33 cellular contexts compared by ENCODE assay signal in genomic region chr18:67292814-67293213, GRCh38.
"Had no signal": no experiment of that assay in that cellular context is flagged by ENCODE, and none has a peak within 500 bp of the region (broad histone marks: within the 10 kb centered on the region; RNA-seq: fewer than 3 reads in every experiment).

No MANE protein-coding gene starts in this region.

- H3K4me3 Mint-ChIP-seq: natural killer cell treated with Interleukin-12 subunit alpha and Interleukin-12 subunit beta and Interleukin-15 and Interleukin-18, amount 100 ng/mL, for 72 hours; nephron progenitor cell; neural crest cell; stimulated activated memory B cell treated with anti-CD40 and anti-IgM and Interleukin-4, amounts not matched to agents 10 μg/mL and 1 μg/mL and 100 μg/mL, for 72 hours; stimulated activated naive CD8-positive, alpha-beta T cell treated with anti-CD3 and anti-CD28 coated beads, Interleukin-15, amount 100 ng/mL, for 72 hours; type B pancreatic cell had no signal

- H3K4me1 Mint-ChIP-seq: naive thymus-derived CD8-positive, alpha-beta T cell; nephron progenitor cell; neural crest cell; stimulated activated memory B cell treated with anti-CD40 and anti-IgM and Interleukin-4, amounts not matched to agents 10 μg/mL and 1 μg/mL and 100 μg/mL, for 72 hours; stimulated activated naive CD8-positive, alpha-beta T cell treated with anti-CD3 and anti-CD28 coated beads, Interleukin-15, amount 100 ng/mL, for 72 hours had no signal

- H3K27ac ChIP-seq: neutrophil, ovary, parathyroid adenoma, psoas muscle, skin epidermis, spleen, suprapubic skin, testis, tibial artery, transverse colon, upper lobe of right lung, uterus had no signal

- H3K27me3 ChIP-seq: neutrophil, ovary, spleen, suprapubic skin, testis, tibial artery, transverse colon, upper lobe of right lung, uterus had no signal

- H3K27me3 Mint-ChIP-seq: naive thymus-derived CD8-positive, alpha-beta T cell; natural killer cell treated with Interleukin-12 subunit alpha and Interleukin-12 subunit beta and Interleukin-15 and Interleukin-18, amount 100 ng/mL, for 72 hours; progenitor cell of endocrine pancreas; stimulated activated memory B cell treated with anti-CD40 and anti-IgM and Interleukin-4, amounts not matched to agents 10 μg/mL and 1 μg/mL and 100 μg/mL, for 72 hours; stimulated activated naive CD8-positive, alpha-beta T cell treated with anti-CD3 and anti-CD28 coated beads, Interleukin-15, amount 100 ng/mL, for 72 hours; type B pancreatic cell had no signal

- ATAC-seq: naive thymus-derived CD8-positive, alpha-beta T cell; natural killer cell treated with Interleukin-12 subunit alpha and Interleukin-12 subunit beta and Interleukin-15 and Interleukin-18, amount 100 ng/mL, for 72 hours; psoas muscle; right cardiac atrium; sciatic nerve; stimulated activated memory B cell treated with anti-CD40 and anti-IgM and Interleukin-4, amounts not matched to agents 10 μg/mL and 1 μg/mL and 100 μg/mL, for 72 hours; stimulated activated naive CD8-positive, alpha-beta T cell treated with anti-CD3 and anti-CD28 coated beads, Interleukin-15, amount 100 ng/mL, for 72 hours; stimulated activated naive CD8-positive, alpha-beta T cell treated with anti-CD3 and anti-CD28 coated beads, Interleukin-15, Interleukin-2, amounts not matched to agents 100 U/mL and 50 U/mL, for 24 hours; upper lobe of right lung had no signal

- H3K4me3 ChIP-seq: ovary, psoas muscle, skin epidermis, smooth muscle cell, spleen, suprapubic skin, testis, tibial artery, transverse colon, upper lobe of right lung, uterus had no signal

- H3K9me3 ChIP-seq: neutrophil, ovary, psoas muscle, suprapubic skin, testis, tibial artery, transverse colon, upper lobe of right lung, uterus had no signal

- H3K9ac ChIP-seq: parathyroid adenoma had no signal

- H3K27ac Mint-ChIP-seq: naive thymus-derived CD8-positive, alpha-beta T cell; natural killer cell treated with Interleukin-12 subunit alpha and Interleukin-12 subunit beta and Interleukin-15 and Interleukin-18, amount 100 ng/mL, for 72 hours; nephron progenitor cell; progenitor cell of endocrine pancreas; stimulated activated memory B cell treated with anti-CD40 and anti-IgM and Interleukin-4, amounts not matched to agents 10 μg/mL and 1 μg/mL and 100 μg/mL, for 72 hours; stimulated activated naive CD8-positive, alpha-beta T cell treated with anti-CD3 and anti-CD28 coated beads, Interleukin-15, amount 100 ng/mL, for 72 hours; type B pancreatic cell had no signal

- H3K36me3 Mint-ChIP-seq: naive thymus-derived CD8-positive, alpha-beta T cell; natural killer cell treated with Interleukin-12 subunit alpha and Interleukin-12 subunit beta and Interleukin-15 and Interleukin-18, amount 100 ng/mL, for 72 hours; stimulated activated memory B cell treated with anti-CD40 and anti-IgM and Interleukin-4, amounts not matched to agents 10 μg/mL and 1 μg/mL and 100 μg/mL, for 72 hours; type B pancreatic cell had no signal

- H3K4me1 ChIP-seq: parathyroid adenoma, psoas muscle, spleen, suprapubic skin, testis, tibial artery, transverse colon, upper lobe of right lung, uterus had no signal

- H3K36me3 ChIP-seq: neutrophil, ovary, spleen, suprapubic skin, tibial artery, transverse colon, upper lobe of right lung, uterus had no signal

- H3K4me2 ChIP-seq: smooth muscle cell had no signal

- H3K79me2 ChIP-seq: parathyroid adenoma had no signal

- H2AFZ ChIP-seq: parathyroid adenoma had no signal

- DNase-seq: naive thymus-derived CD8-positive, alpha-beta T cell; nephron progenitor cell; nucleus accumbens; ovary; posterior cingulate gyrus; psoas muscle; right cardiac atrium; spleen; stimulated activated CD4-positive, alpha-beta T cell treated with anti-CD3 and anti-CD28 coated beads, Interleukin-12 subunit alpha, Interleukin-12 subunit beta, amount 100 ng/mL, for 4 hours; stimulated activated CD4-positive, alpha-beta T cell treated with anti-CD3 and anti-CD28 coated beads, Interleukin-1b, Interleukin-23, amount 100 ng/mL, for 48 hours; stimulated activated CD4-positive, alpha-beta T cell treated with anti-CD3 and anti-CD28 coated beads, Interleukin-4, amount 100 ng/mL, for 1 hour; stimulated activated CD4-positive, alpha-beta T cell treated with anti-CD3 and anti-CD28 coated beads, Interleukin-4, amount 100 ng/mL, for 4 hours; stimulated activated CD8-positive, alpha-beta memory T cell treated with anti-CD3 and anti-CD28 coated beads, Interleukin-4, amount 100 ng/mL, for 48 hours; stimulated activated naive CD4-positive, alpha-beta T cell; stimulated activated naive CD8-positive, alpha-beta T cell treated with anti-CD3 and anti-CD28 coated beads, Interleukin-15, amount 100 ng/mL, for 72 hours; stimulated activated naive CD8-positive, alpha-beta T cell treated with anti-CD3 and anti-CD28 coated beads, Interleukin-15, Interleukin-2, amounts not matched to agents 100 U/mL and 50 U/mL, for 24 hours; substantia nigra; testis; tibial artery; transverse colon; upper lobe of right lung; uterus had no signal
